ENCODE assay signal across 8 cellular contexts in genomic region chr5:103041071-103041676, GRCh38.
DNase-seq lines count a peak whose midpoint lies in the region; ATAC-seq and TF ChIP-seq lines count a peak whose summit lies in the region.

No MANE protein-coding gene starts in this region.

- H3K23ac ChIP-seq in mesenchymal stem cell (ENCODE audit: low read length in 2 of 2), result no peak overlapping the region

- DNase-seq in left ventricle myocardium inferior (no peak), Right ventricle myocardium inferior (ENCODE audit: missing footprints) (no peak), NCI-H2171 treated with DMSO at 0.1 percent for 48 hours (lab: John Stamatoyannopoulos, UW) (peak; percentile 46), MCF 10A (ENCODE audit: unreplicated experiment) (peak; percentile 59), mesenchymal stem cell (peak; percentile 51)
- DNase-seq in activated naive CD8-positive, alpha-beta T cell treated with anti-CD3 and anti-CD28 coated beads, Interleukin-2, amount 50 U/mL, for 24 hours, result no peak
- DNase-seq in activated CD4-positive, alpha-beta T cell treated with anti-CD3 and anti-CD28 coated beads, Interleukin-2, amount 50 U/mL, for 48 hours, result no peak

- H3K18ac ChIP-seq in mesenchymal stem cell (ENCODE audit: low read depth in 1 of 2, low read length in 2 of 2), result no peak overlapping the region

- no peak overlapping the region for H3K4me3 ChIP-seq in left ventricle myocardium inferior
- no peak overlapping the region for H3K4me3 ChIP-seq in mesenchymal stem cell (ENCODE audit: insufficient read depth in 1 of 2, low read depth in 1 of 2, low read length in 2 of 2)

- no peak overlapping the region for H3K14ac ChIP-seq in mesenchymal stem cell (ENCODE audit: low read length in 2 of 2)

- H3K79me1 ChIP-seq in mesenchymal stem cell (replicated peaks; ENCODE audit: low read length, poor library complexity, severe bottlenecking), result no peaks in the 10 kb centered on the region

- H2BK12ac ChIP-seq in mesenchymal stem cell (ENCODE audit: low read length in 2 of 2), result no peak overlapping the region

- H2AFZ ChIP-seq in mesenchymal stem cell (ENCODE audit: low read depth, low read length), result no peak overlapping the region

- H3K4me1 ChIP-seq in left ventricle myocardium inferior (no peaks in the 10 kb centered on the region), mesenchymal stem cell (ENCODE audit: control insufficient read depth, insufficient read depth, low read depth, low read length) (no peaks in the 10 kb centered on the region)

- H3K4me1 Mint-ChIP-seq in MCF 10A (ENCODE audit: insufficient read depth, unreplicated experiment), result no peaks in the 10 kb centered on the region
- no peaks in the 10 kb centered on the region for H3K4me1 Mint-ChIP-seq in activated naive CD8-positive, alpha-beta T cell treated with anti-CD3 and anti-CD28 coated beads, Interleukin-2, amount 50 U/mL, for 24 hours

- no peak overlapping the region for H2BK120ac ChIP-seq in mesenchymal stem cell (ENCODE audit: low read depth, low read length)

- H3K4me3 Mint-ChIP-seq in MCF 10A (ENCODE audit: unreplicated experiment), result no peak overlapping the region
- H3K4me3 Mint-ChIP-seq in activated naive CD8-positive, alpha-beta T cell treated with anti-CD3 and anti-CD28 coated beads, Interleukin-2, amount 50 U/mL, for 24 hours, result no peak overlapping the region

- POLR2A ChIA-PET in MCF 10A (lab: Yijun Ruan, JAX), result no interaction called here

- no peak overlapping the region for H2BK15ac ChIP-seq in mesenchymal stem cell (ENCODE audit: low read depth, poor library complexity, severe bottlenecking)

- no peak overlapping the region for H2BK5ac ChIP-seq in mesenchymal stem cell (ENCODE audit: low read depth, low read length, poor library complexity, severe bottlenecking)

- peak overlapping the region; percentile 23 for H3K9ac ChIP-seq in mesenchymal stem cell (ENCODE audit: low read length)

- H3K36me3 ChIP-seq in left ventricle myocardium inferior (no peaks in the 10 kb centered on the region), mesenchymal stem cell (ENCODE audit: control insufficient read depth in 1 of 2, insufficient read depth in 2 of 2, low read depth in 1 of 2, low read length in 2 of 2) (no peaks in the 10 kb centered on the region)

- no peaks in the 10 kb centered on the region for H3K9me3 Mint-ChIP-seq in MCF 10A (ENCODE audit: unreplicated experiment)
- no peaks in the 10 kb centered on the region for H3K9me3 Mint-ChIP-seq in activated naive CD8-positive, alpha-beta T cell treated with anti-CD3 and anti-CD28 coated beads, Interleukin-2, amount 50 U/mL, for 24 hours

- 100% methylated on average over 1 of the region's 4 CpGs for WGBS in mesenchymal stem cell

- no peak overlapping the region for H2AK5ac ChIP-seq in mesenchymal stem cell (ENCODE audit: low read length, severe bottlenecking)

- H3K27ac ChIP-seq in left ventricle myocardium inferior (replicated peaks) (no peak overlapping the region), mesenchymal stem cell (ENCODE audit: low read length, poor library complexity, severe bottlenecking) (no peak overlapping the region)

- TF ChIP-seq CTCF in left ventricle myocardium inferior (IDR thresholded peaks at IDR 0.05; ENCODE audit: borderline replicate concordance) (peak; percentile 71), MCF 10A (IDR thresholded peaks at IDR 0.05; ENCODE audit: unreplicated experiment) (peak; percentile 53)

- ATAC-seq in Right ventricle myocardium inferior, result no peak
- ATAC-seq in activated naive CD8-positive, alpha-beta T cell treated with anti-CD3 and anti-CD28 coated beads, Interleukin-2, amount 50 U/mL, for 24 hours, result no peak
- ATAC-seq in GM19324 (IDR thresholded peaks at IDR 0.05; ENCODE audit: low FRiP score, unreplicated experiment), result no peak

- H4K91ac ChIP-seq in mesenchymal stem cell (ENCODE audit: low read length), result no peak overlapping the region

- no TSS peak for BruUV-seq in MCF 10A (replicated peaks; lab: Mats Ljungman, UMichigan)

- CTCF ChIA-PET in MCF 10A (lab: Yijun Ruan, JAX), result interaction anchor here (0.6 to 3.7 kb wide), 15 partner anchors 9 to 769 kb away, joined by 3 to 29 read pairs (median 5); no protein-coding TSS in a partner anchor

- no peak overlapping the region for H4K8ac ChIP-seq in mesenchymal stem cell (ENCODE audit: low read length)

- H3K27me3 Mint-ChIP-seq in MCF 10A (ENCODE audit: insufficient read depth, unreplicated experiment), result no peaks in the 10 kb centered on the region
- H3K27me3 Mint-ChIP-seq in activated naive CD8-positive, alpha-beta T cell treated with anti-CD3 and anti-CD28 coated beads, Interleukin-2, amount 50 U/mL, for 24 hours, result peaks cover 2% of the 10 kb centered on the region

- H3K27me3 ChIP-seq in left ventricle myocardium inferior (ENCODE audit: low read depth), result no peaks in the 10 kb centered on the region
- H3K27me3 ChIP-seq in mesenchymal stem cell (ENCODE audit: control insufficient read depth in 1 of 2, insufficient read depth in 1 of 2, low read length in 2 of 2), result no peaks in the 10 kb centered on the region

- H3K4ac ChIP-seq in mesenchymal stem cell (ENCODE audit: low read depth in 1 of 2, low read length in 2 of 2), result no peak overlapping the region

- H3K4me2 ChIP-seq in mesenchymal stem cell (ENCODE audit: low read length, poor library complexity, severe bottlenecking), result no peak overlapping the region

- no peaks in the 10 kb centered on the region for H3K36me3 Mint-ChIP-seq in MCF 10A (ENCODE audit: insufficient read depth, unreplicated experiment)
- no peaks in the 10 kb centered on the region for H3K36me3 Mint-ChIP-seq in activated naive CD8-positive, alpha-beta T cell treated with anti-CD3 and anti-CD28 coated beads, Interleukin-2, amount 50 U/mL, for 24 hours (ENCODE audit: low read depth)

- intact Hi-C loops in left ventricle myocardium inferior (cut with micrococcal nuclease) (loop anchor here (5.0 kb wide), 2 partner anchors 364 to 459 kb away; no protein-coding TSS in a partner anchor), Right ventricle myocardium inferior (cut with DNase I) (loop anchor here (1.0 to 5.0 kb wide), 2 partner anchors 360 to 504 kb away; no protein-coding TSS in a partner anchor), MCF 10A (cut with micrococcal nuclease) (loop anchor here (1.0 to 5.0 kb wide), 6 partner anchors 98 to 504 kb away; no protein-coding TSS in a partner anchor)

- H3K27ac Mint-ChIP-seq in MCF 10A (ENCODE audit: low read depth, unreplicated experiment), result no peak overlapping the region
- no peak overlapping the region for H3K27ac Mint-ChIP-seq in activated naive CD8-positive, alpha-beta T cell treated with anti-CD3 and anti-CD28 coated beads, Interleukin-2, amount 50 U/mL, for 24 hours

- H3K9me3 ChIP-seq in left ventricle myocardium inferior (replicated peaks) (no peaks in the 10 kb centered on the region), mesenchymal stem cell (ENCODE audit: control insufficient read depth, low read length) (no peaks in the 10 kb centered on the region)

Comparison
In these comparisons a context has a peak if more than half of its experiments do, and no peak if none do; other contexts are left out.
1. DNase-seq: peak in NCI-H2171 treated with DMSO at 0.1 percent for 48 hours (single experiment), MCF 10A (single experiment) and mesenchymal stem cell (single experiment); none in left ventricle myocardium inferior (single experiment), Right ventricle myocardium inferior (single experiment), activated naive CD8-positive, alpha-beta T cell treated with anti-CD3 and anti-CD28 coated beads, Interleukin-2, amount 50 U/mL, for 24 hours (single experiment) and activated CD4-positive, alpha-beta T cell treated with anti-CD3 and anti-CD28 coated beads, Interleukin-2, amount 50 U/mL, for 48 hours (0 of 2).